14 cellular contexts compared by ENCODE assay signal in the genomic region with DNA sequence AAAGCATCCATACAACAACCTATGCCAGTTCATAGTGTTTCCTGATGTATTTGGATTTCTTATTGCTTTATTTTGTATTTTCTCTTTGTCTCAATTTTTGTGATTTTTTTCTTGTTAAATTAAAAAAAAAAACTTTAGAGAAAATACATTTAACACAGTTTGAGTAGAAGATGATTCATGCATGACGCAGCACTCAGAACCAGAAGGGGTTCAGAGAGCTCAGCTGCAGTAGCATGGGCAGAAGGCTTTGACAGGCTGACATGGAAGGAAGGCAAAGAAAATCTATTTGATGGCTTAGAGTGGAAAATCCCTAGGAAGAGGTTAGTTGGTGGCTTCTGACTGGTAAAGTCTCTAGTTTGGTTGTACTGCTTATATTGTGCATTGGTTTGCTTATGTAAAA.
DNase-seq lines count a peak whose midpoint lies in the region; ATAC-seq and TF ChIP-seq lines count a peak whose summit lies in the region.
"Had no signal": no experiment of that assay in that cellular context is flagged by ENCODE, and none has a peak within 500 bp of the region (broad histone marks: within the 10 kb centered on the region; RNA-seq: fewer than 3 reads in every experiment).

No MANE protein-coding gene starts in this region.

- TF ChIP-seq CTCF in NB4 (IDR thresholded peaks at IDR 0.05; ENCODE audit: low read depth, low read length) (no peak), mammary epithelial cell (conservative IDR thresholded peaks at IDR 0.05 in 1 of 2, IDR thresholded peaks at IDR 0.05 in 1 of 2; ENCODE audit: extremely low read depth in 1 of 2, insufficient read depth in 1 of 2, low read depth in 1 of 2, low read length in 2 of 2) (no peak), spleen (IDR thresholded peaks at IDR 0.05 in 8 of 11, conservative IDR thresholded peaks at IDR 0.05 in 3 of 11) (no peak)

- dilution Hi-C loops in mammary epithelial cell (cut with HindIII; ENCODE audit: low sequenced_read_pairs) = no loop called here

- no peak overlapping the region for H2AFZ ChIP-seq in mammary epithelial cell (ENCODE audit: low read depth, low read length)

- H3K4me1 ChIP-seq in mammary epithelial cell (ENCODE audit: insufficient read depth, low read length) = no peaks in the 10 kb centered on the region
- no peaks in the 10 kb centered on the region for H3K4me1 ChIP-seq in spleen

- H3K79me2 ChIP-seq in mammary epithelial cell (ENCODE audit: insufficient read depth, low read length) = no peaks in the 10 kb centered on the region

- no peak overlapping the region for H3K27ac ChIP-seq in mammary epithelial cell (ENCODE audit: insufficient read depth, low read depth, low read length)
- H3K27ac ChIP-seq in spleen = no peak overlapping the region

- H3K36me3 ChIP-seq in mammary epithelial cell (ENCODE audit: insufficient read depth, low read length) (no peaks in the 10 kb centered on the region), spleen (no peaks in the 10 kb centered on the region)

- no peaks in the 10 kb centered on the region for H3K9me3 ChIP-seq in mammary epithelial cell (replicated peaks; ENCODE audit: insufficient read depth, low read length)
- no peaks in the 10 kb centered on the region for H3K9me3 ChIP-seq in spleen

- peaks cover 1% of the 10 kb centered on the region for H3K27me3 ChIP-seq in mammary epithelial cell (ENCODE audit: insufficient read depth, low read length)
- H3K27me3 ChIP-seq in spleen (replicated peaks in 1 of 7) = no peaks in the 10 kb centered on the region

- in situ Hi-C loops in mammary epithelial cell (cut with MboI; ENCODE audit: low sequenced_read_pairs in 2 of 2) = no loop called here

- H3K9ac ChIP-seq in mammary epithelial cell (ENCODE audit: insufficient read depth, low read length) = no peak overlapping the region

- TF ChIP-seq POLR2A in NB4 (IDR thresholded peaks at IDR 0.05; ENCODE audit: extremely low read depth, insufficient read length) = no peak
- TF ChIP-seq POLR2A in GM18505 (IDR thresholded peaks at IDR 0.05; ENCODE audit: borderline replicate concordance, extremely low read depth, insufficient read depth, insufficient read length) = no peak
- TF ChIP-seq POLR2A in spleen (IDR thresholded peaks at IDR 0.05) = no peak

- DNase-seq in AG20443 (ENCODE audit: low spot score) = peak; percentile 31
- peak; percentile 15 for DNase-seq in NB4 (ENCODE audit: low read depth)
- peak; percentile 18 for DNase-seq in mammary epithelial cell
- DNase-seq in left kidney (ENCODE audit: low read depth, low spot score) = peak; percentile 15
- no peak for DNase-seq in spleen
- no peak for DNase-seq in NCI-H2107 treated with DMSO at 0.1 percent for 48 hours (lab: John Stamatoyannopoulos, UW; ENCODE audit: unreplicated experiment)
- DNase-seq: activated B cell treated with CpG ODN at 0.5 μM for 24 hours; activated CD8-positive, alpha-beta memory T cell treated with anti-CD3 and anti-CD28 coated beads, Interleukin-2, amount 50 U/mL, for 48 hours; activated naive CD8-positive, alpha-beta T cell treated with anti-CD3 and anti-CD28 coated beads for 36 hours; foreskin melanocyte; immature natural killer cell; NCI-H2227 treated with DMSO at 0.1 percent for 48 hours had no signal

- BruUV-seq in mammary epithelial cell (replicated peaks; lab: Mats Ljungman, UMichigan) = no TSS peak

- no peaks in the 10 kb centered on the region for H4K20me1 ChIP-seq in mammary epithelial cell (ENCODE audit: insufficient read depth, low read length)

- CTCF ChIA-PET in mammary epithelial cell (lab: Charles Lee; ENCODE audit: low non-redundant PET) = no interaction called here

- no peak overlapping the region for H3K4me2 ChIP-seq in mammary epithelial cell (ENCODE audit: insufficient read depth, low read depth, low read length)

- intact Hi-C loops in mammary epithelial cell (cut with micrococcal nuclease) (no loop called here), spleen (cut with DNase I; ENCODE audit: low total_unique reads) (no loop called here)

- H3K4me3 ChIP-seq in NB4 (ENCODE audit: low read depth, low read length) = no peak overlapping the region
- H3K4me3 ChIP-seq in mammary epithelial cell (replicated peaks in 1 of 3; ENCODE audit: insufficient read depth in 1 of 3, low read depth in 2 of 3, low read length in 3 of 3) = no peak overlapping the region
- H3K4me3 ChIP-seq in spleen = no peak overlapping the region

- WGBS in mammary epithelial cell (ENCODE audit: low coverage, missing lambda C conversion rate) = 89% methylated on average over 1 of the region's 1 CpG
- 92 to 97% (median 93%) methylated on average over 1 of the region's 1 CpG for WGBS in spleen, 5 donors

- ATAC-seq in GM18505 (IDR thresholded peaks at IDR 0.05; ENCODE audit: unreplicated experiment) = no peak
- no peak for ATAC-seq in HG03439 (IDR thresholded peaks at IDR 0.05; ENCODE audit: unreplicated experiment)

Comparison
In these comparisons a context has a peak if more than half of its experiments do, and no peak if none do; other contexts are left out.
1. DNase-seq: peak in AG20443 (single experiment), NB4 (single experiment), mammary epithelial cell (single experiment) and left kidney (single experiment); none in spleen (single experiment) and NCI-H2107 treated with DMSO at 0.1 percent for 48 hours (single experiment).